23 cellular contexts compared by ENCODE assay signal in genomic region chr2:134310450-134311079, GRCh38. TPM values are rescaled to one million over a fixed set of nuclear protein-coding genes. Genes with fewer than 3 reads are reported as not detected.
DNase-seq lines count a peak whose midpoint lies in the region; ATAC-seq and TF ChIP-seq lines count a peak whose summit lies in the region.
"Had no signal": no experiment of that assay in that cellular context is flagged by ENCODE, and none has a peak within 500 bp of the region (broad histone marks: within the 10 kb centered on the region; RNA-seq: fewer than 3 reads in every experiment).

No MANE protein-coding gene starts in this region.

- H3K79me2 ChIP-seq in mammary epithelial cell (ENCODE audit: insufficient read depth, low read length) = no peaks in the 10 kb centered on the region

- H3K27ac ChIP-seq in IMR-90 (ENCODE audit: insufficient read depth, low read length) (no peak overlapping the region), mammary epithelial cell (ENCODE audit: insufficient read depth, low read depth, low read length) (no peak overlapping the region)
- H3K27ac ChIP-seq: cardiac muscle cell, gastroesophageal sphincter, tibial artery had no signal

- H3K36me3 ChIP-seq in BE2C (no peaks in the 10 kb centered on the region), IMR-90 (ENCODE audit: control insufficient read depth, insufficient read depth, low read length) (no peaks in the 10 kb centered on the region; the same call in 1 of the 2 replicates), mammary epithelial cell (ENCODE audit: insufficient read depth, low read length) (no peaks in the 10 kb centered on the region)
- H3K36me3 ChIP-seq: cardiac muscle cell, gastroesophageal sphincter, tibial artery had no signal

- H2AK5ac ChIP-seq in IMR-90 (ENCODE audit: low read depth, low read length) = no peak overlapping the region

- peaks cover 25 to 73% of the 10 kb centered on the region in 2 experiments for H3K79me1 ChIP-seq in IMR-90 (ENCODE audit: low read depth in 1 of 2, low read length in 2 of 2)

- intact Hi-C loops in IMR-90 (cut with micrococcal nuclease) (no loop called here), head of caudate nucleus (cut with DNase I) (no loop called here), mammary epithelial cell (cut with micrococcal nuclease) (no loop called here)

- peaks cover 68% of the 10 kb centered on the region for H3K4me1 Mint-ChIP-seq in T-helper 17 cell

- no peak for TF ChIP-seq RAD21 in IMR-90 (IDR thresholded peaks at IDR 0.05; ENCODE audit: low read length)

- BruUV-seq in IMR-90 (replicated peaks; lab: Mats Ljungman, UMichigan) (no TSS peak), mammary epithelial cell (replicated peaks; lab: Mats Ljungman, UMichigan) (no TSS peak)

- H3K27ac Mint-ChIP-seq in T-helper 17 cell = peak overlapping the region; percentile 98
- H3K27ac Mint-ChIP-seq: H9 had no signal

- H2AFZ ChIP-seq in IMR-90 (replicated peaks; ENCODE audit: low read length, poor library complexity) = peak overlapping the region; percentile 26
- no peak overlapping the region for H2AFZ ChIP-seq in mammary epithelial cell (ENCODE audit: low read depth, low read length)

- no peak for ATAC-seq in IMR-90 (ENCODE audit: low read depth)
- no peak for ATAC-seq in T-helper 17 cell
- no peak for ATAC-seq in GM18502 (IDR thresholded peaks at IDR 0.05; ENCODE audit: poor library complexity, unreplicated experiment)
- ATAC-seq: gastroesophageal sphincter, left colon had no signal

- H2BK15ac ChIP-seq in IMR-90 (ENCODE audit: low read depth, low read length) = no peak overlapping the region

- no peak overlapping the region for H2AK9ac ChIP-seq in IMR-90 (replicated peaks; ENCODE audit: low read depth, low read length, poor library complexity)

- no peaks in the 10 kb centered on the region for H3K27me3 Mint-ChIP-seq in T-helper 17 cell

- H3K4me3 ChIP-seq in BE2C (ENCODE audit: low read depth, low read length) (no peak overlapping the region), IMR-90 (ENCODE audit: insufficient read depth, low read depth, low read length) (no peak overlapping the region), mammary epithelial cell (replicated peaks in 1 of 3; ENCODE audit: insufficient read depth in 1 of 3, low read depth in 2 of 3, low read length in 3 of 3) (no peak overlapping the region)
- H3K4me3 ChIP-seq: cardiac muscle cell, gastroesophageal sphincter, tibial artery had no signal

- H3K27me3 ChIP-seq in BE2C (no peaks in the 10 kb centered on the region), IMR-90 (ENCODE audit: control insufficient read depth, insufficient read depth, low read length) (no peaks in the 10 kb centered on the region), mammary epithelial cell (ENCODE audit: insufficient read depth, low read length) (no peaks in the 10 kb centered on the region)
- H3K27me3 ChIP-seq: cardiac muscle cell, gastroesophageal sphincter, tibial artery had no signal

- H3K4me3 Mint-ChIP-seq in T-helper 17 cell = peak overlapping the region; percentile 26
- H3K4me3 Mint-ChIP-seq: H9 had no signal

- no peak overlapping the region for H2BK20ac ChIP-seq in IMR-90 (ENCODE audit: low read depth, low read length)

- no peak overlapping the region for H3K14ac ChIP-seq in IMR-90 (replicated peaks; ENCODE audit: low read depth, low read length)

- TF ChIP-seq POLR2A in IMR-90 (IDR thresholded peaks at IDR 0.05; ENCODE audit: low read depth, low read length) = no peak

- H3K9me3 ChIP-seq in BE2C (no peaks in the 10 kb centered on the region), IMR-90 (ENCODE audit: control insufficient read depth, insufficient read depth, low read length) (no peaks in the 10 kb centered on the region), T-helper 17 cell (ENCODE audit: control insufficient read depth, low read length, poor library complexity, severe bottlenecking) (no peaks in the 10 kb centered on the region), mammary epithelial cell (replicated peaks; ENCODE audit: insufficient read depth, low read length) (no peaks in the 10 kb centered on the region)
- H3K9me3 ChIP-seq: gastroesophageal sphincter, tibial artery had no signal

- no peak overlapping the region for H2BK5ac ChIP-seq in IMR-90 (ENCODE audit: low read depth, low read length, poor library complexity, severe bottlenecking)

- in situ Hi-C loops in IMR-90 (cut with MboI; ENCODE audit: low sequenced_read_pairs) (no loop called here), mammary epithelial cell (cut with MboI; ENCODE audit: low sequenced_read_pairs in 2 of 2) (no loop called here)

- no peak overlapping the region for H4K5ac ChIP-seq in IMR-90 (ENCODE audit: low read depth, low read length)

- H4K20me1 ChIP-seq in IMR-90 (ENCODE audit: insufficient read depth, low read length) = peaks cover 19% of the 10 kb centered on the region
- no peaks in the 10 kb centered on the region for H4K20me1 ChIP-seq in mammary epithelial cell (ENCODE audit: insufficient read depth, low read length)

- H4K8ac ChIP-seq in IMR-90 (ENCODE audit: low read depth in 2 of 2, low read length in 2 of 2) = no peak overlapping the region

- 93% methylated on average over 2 of the region's 2 CpGs; no CpG with 5 or more reads in 1 of the 2 experiments for WGBS in IMR-90 (ENCODE audit: extremely low coverage in 2 of 2, insufficient read length in 1 of 2), 2 experiments
- 54% methylated on average over 2 of the region's 2 CpGs for WGBS in mammary epithelial cell (ENCODE audit: low coverage, missing lambda C conversion rate)

- H3K9me1 ChIP-seq in IMR-90 (ENCODE audit: insufficient read depth, low read length) = peaks cover 2% of the 10 kb centered on the region; the same call in 1 of the 2 replicates

- POLR2A ChIA-PET in IMR-90 (lab: Charles Lee; ENCODE audit: unreplicated experiment) = no interaction called here

- no peak overlapping the region for H4K91ac ChIP-seq in IMR-90 (ENCODE audit: insufficient read depth, low read depth, low read length)

- no peak overlapping the region for H3K23ac ChIP-seq in IMR-90 (ENCODE audit: low read depth, low read length)

- H3K56ac ChIP-seq in IMR-90 (ENCODE audit: extremely low read depth, insufficient read depth, low read length) = no peak overlapping the region

- H3K9ac ChIP-seq in IMR-90 (ENCODE audit: low read depth, low read length) = no peak overlapping the region
- H3K9ac ChIP-seq in mammary epithelial cell (ENCODE audit: insufficient read depth, low read length) = no peak overlapping the region

- peaks cover 15% of the 10 kb centered on the region; the same call in 1 of the 2 replicates for H3K4me1 ChIP-seq in BE2C
- peaks cover 5% of the 10 kb centered on the region; the same call in 1 of the 2 replicates for H3K4me1 ChIP-seq in IMR-90 (ENCODE audit: control insufficient read depth, insufficient read depth, low read length)
- no peaks in the 10 kb centered on the region for H3K4me1 ChIP-seq in mammary epithelial cell (ENCODE audit: insufficient read depth, low read length)

- TF ChIP-seq CTCF in BE2C (IDR thresholded peaks at IDR 0.05; ENCODE audit: low read depth, low read length) (no peak), IMR-90 (conservative IDR thresholded peaks at IDR 0.05; ENCODE audit: low read depth, low read length) (no peak), mammary epithelial cell (conservative IDR thresholded peaks at IDR 0.05 in 1 of 2, IDR thresholded peaks at IDR 0.05 in 1 of 2; ENCODE audit: extremely low read depth in 1 of 2, insufficient read depth in 1 of 2, low read depth in 1 of 2, low read length in 2 of 2) (no peak)

- dilution Hi-C loops in IMR-90 (cut with HindIII; ENCODE audit: low sequenced_read_pairs, unreplicated experiment) = no loop called here
- dilution Hi-C loops in mammary epithelial cell (cut with HindIII; ENCODE audit: low sequenced_read_pairs) = no loop called here

- no peak overlapping the region for H3K4me2 ChIP-seq in IMR-90 (ENCODE audit: low read depth, low read length)
- H3K4me2 ChIP-seq in mammary epithelial cell (ENCODE audit: insufficient read depth, low read depth, low read length) = no peak overlapping the region

- no peak overlapping the region for H3K18ac ChIP-seq in IMR-90 (ENCODE audit: low read depth, low read length)

- no peak overlapping the region for H2BK120ac ChIP-seq in IMR-90 (ENCODE audit: low read depth, low read length)

- H3K4ac ChIP-seq in IMR-90 (ENCODE audit: low read depth, low read length) = no peak overlapping the region

- DNase-seq in BE2C = peak; percentile 44
- no peak for DNase-seq in IMR-90
- DNase-seq in T-helper 17 cell = no peak
- peak; percentile 77 to 91 for DNase-seq in lung microvascular endothelial cell (ENCODE audit: low read depth in 2 of 2)
- DNase-seq in head of caudate nucleus = no peak
- no peak for DNase-seq in mammary epithelial cell
- no peak for DNase-seq in COLO829 (ENCODE audit: low spot score)
- DNase-seq: activated CD4-positive, alpha-beta T cell treated with anti-CD3 and anti-CD28 coated beads for 48 hours; activated CD8-positive, alpha-beta memory T cell treated with anti-CD3 and anti-CD28 coated beads, Interleukin-2, amount 50 U/mL, for 4 hours; activated effector memory CD4-positive, alpha-beta T cell treated with Interleukin-2 at 50 U/mL for 16 hours; Calu3; erythroblast; GF-D8; H9; left colon; NCI-H2227 treated with DMSO at 0.1 percent for 48 hours; retina; stimulated activated CD4-positive, alpha-beta T cell treated with anti-CD3 and anti-CD28 coated beads, Interleukin-15, amount 100 ng/mL, for 24 hours; SW 1271 had no signal

- H3K36me3 Mint-ChIP-seq in T-helper 17 cell (ENCODE audit: low read depth) = peaks cover 5% of the 10 kb centered on the region

- CTCF ChIA-PET in IMR-90 (lab: Yijun Ruan, JAX) (no interaction called here), mammary epithelial cell (lab: Charles Lee; ENCODE audit: low non-redundant PET) (no interaction called here)

TF ChIP-seq in IMR-90, 13 proteins besides CTCF, POLR2A, EP300 and RAD21 (continues in another document):
- no peak for TF ChIP-seq CHD1 (IDR thresholded peaks at IDR 0.05; ENCODE audit: low read depth, low read length)
- no peak for TF ChIP-seq BHLHE40 (IDR thresholded peaks at IDR 0.05; ENCODE audit: low read depth, low read length)
- no peak for TF ChIP-seq SMC3 (IDR thresholded peaks at IDR 0.05; ENCODE audit: low read depth, low read length)
- no peak for TF ChIP-seq CEBPB (IDR thresholded peaks at IDR 0.05; ENCODE audit: low read depth, low read length)
- no peak for TF ChIP-seq MAFK (IDR thresholded peaks at IDR 0.05; ENCODE audit: low read depth, low read length)
- no peak for TF ChIP-seq NFE2L2 (IDR thresholded peaks at IDR 0.05; ENCODE audit: low read depth, low read length)

RNA-seq across cellular contexts. Expression of gene MGAT5, which starts 56.7 kb away (rescaled TPM):
- polyA plus RNA-seq in BE2C (2012; ENCODE audit: insufficient read depth, insufficient read length, low read depth) = 20.4 TPM
- 47.8 and 59.9 TPM in 2 replicates for total RNA-seq in IMR-90 (2012; rRNA removed)
- 20.2 and 22.9 TPM in 2 replicates for polyA plus RNA-seq in IMR-90 (2012; rRNA removed)
- polyA plus RNA-seq in IMR-90 (2012; cell fraction: cytosol; rRNA removed) = 16.0 and 23.2 TPM in 2 replicates
- 7.9 and 19.2 TPM in 2 replicates for polyA plus RNA-seq in IMR-90 (2012; cell fraction: nucleus; rRNA removed; ENCODE audit: low replicate concordance)
- total RNA-seq in T-helper 17 cell = 100 to 1,000 TPM; 120 to 127 TPM
- 68.0 and 158 TPM in 2 replicates for total RNA-seq in lung microvascular endothelial cell
- total RNA-seq in mammary epithelial cell = 10 to 100 TPM; 43.3 to 63.2 TPM
- 22.9 TPM for polyA plus RNA-seq in mammary epithelial cell
- 68.7 TPM for polyA minus RNA-seq in mammary epithelial cell

Comparison
In these comparisons a context has a peak if more than half of its experiments do, and no peak if none do; other contexts are left out.
1. DNase-seq: peak in BE2C (single experiment) and lung microvascular endothelial cell (2 of 2); none in IMR-90 (single experiment), T-helper 17 cell (0 of 3), head of caudate nucleus (0 of 42), mammary epithelial cell (single experiment) and COLO829 (single experiment).